Comparison of ENCODE assay signal across 8 cellular contexts in genomic region chr11:64268028-64268686, GRCh38. TPM values are rescaled to one million over a fixed set of nuclear protein-coding genes. Genes with fewer than 3 reads are reported as not detected.
DNase-seq lines count a peak whose midpoint lies in the region; ATAC-seq, FAIRE-seq and TF ChIP-seq lines count a peak whose summit lies in the region.

No MANE protein-coding gene starts in this region.

- H3K27me3 ChIP-seq in liver (ENCODE audit: control insufficient read depth in 4 of 4, insufficient read depth in 4 of 4, low read length in 3 of 4) (no peaks in the 10 kb centered on the region), tibial artery (no peaks in the 10 kb centered on the region)

- no peak for DNase-seq in activated T-cell treated with anti-CD3 and anti-CD28 coated beads, Interleukin-2, amount 50 U/mL, for 4 hours
- DNase-seq in activated T-cell treated with anti-CD3 and anti-CD28 coated beads for 4 hours (no peak), tibial artery (peak in 1 of 2 donors; percentile 82), RCC 7860 (ENCODE audit: low spot score) (no peak), NCI-H1105 (lab: John Stamatoyannopoulos, UW) (no peak), globus pallidus (ENCODE audit: low spot score) (no peak)
- DNase-seq in activated naive CD8-positive, alpha-beta T cell treated with anti-CD3 and anti-CD28 coated beads, Interleukin-2, amount 10 ng/mL, durations not matched to agents 7 days and 5 days = no peak

- H3K36me3 Mint-ChIP-seq in activated T-cell treated with anti-CD3 and anti-CD28 coated beads, Interleukin-2, amount 50 U/mL, for 4 hours (ENCODE audit: insufficient read depth) = no peaks in the 10 kb centered on the region
- peaks cover 6% of the 10 kb centered on the region for H3K36me3 Mint-ChIP-seq in activated naive CD8-positive, alpha-beta T cell treated with anti-CD3 and anti-CD28 coated beads, Interleukin-2, amount 10 ng/mL, durations not matched to agents 7 days and 5 days

- H3K36me3 ChIP-seq in liver (ENCODE audit: control insufficient read depth in 4 of 4, insufficient read depth in 3 of 4, low read depth in 1 of 4, low read length in 3 of 4) = peaks cover 0 to 9% (median 2%) of the 10 kb centered on the region in 4 donors
- peaks cover 17 to 42% (median 34%) of the 10 kb centered on the region in 3 donors for H3K36me3 ChIP-seq in tibial artery

- TF ChIP-seq CTCF in liver (IDR thresholded peaks at IDR 0.05; ENCODE audit: low read depth, low read length, missing input control) = no peak
- no peak for TF ChIP-seq CTCF in tibial artery (IDR thresholded peaks at IDR 0.05)

- H3K4me1 ChIP-seq in liver (ENCODE audit: control insufficient read depth in 4 of 4, insufficient read depth in 4 of 4, low read length in 3 of 4) (peaks cover 9 to 33% (median 27%) of the 10 kb centered on the region in 4 donors), tibial artery (peaks cover 6 to 35% (median 22%) of the 10 kb centered on the region in 4 donors)

- POLR2A ChIA-PET in activated naive CD8-positive, alpha-beta T cell treated with anti-CD3 and anti-CD28 coated beads, Interleukin-2, amount 10 ng/mL, durations not matched to agents 7 days and 5 days (lab: Charles Lee) = interaction anchor here (1.0 to 6.0 kb wide), 13 partner anchors 11 to 87 kb away, joined by 3 to 94 read pairs (median 21); partner anchors contain the start of genes BAD, ESRRA, FERMT3 and FKBP2

- peak overlapping the region; percentile 96 for H3K27ac Mint-ChIP-seq in activated naive CD8-positive, alpha-beta T cell treated with anti-CD3 and anti-CD28 coated beads, Interleukin-2, amount 10 ng/mL, durations not matched to agents 7 days and 5 days

- FAIRE-seq in RCC 7860 (lab: Jason Lieb, UNC) = no peak

- no peaks in the 10 kb centered on the region for H3K27me3 Mint-ChIP-seq in activated T-cell treated with anti-CD3 and anti-CD28 coated beads, Interleukin-2, amount 50 U/mL, for 4 hours (ENCODE audit: low read depth)
- no peaks in the 10 kb centered on the region for H3K27me3 Mint-ChIP-seq in activated naive CD8-positive, alpha-beta T cell treated with anti-CD3 and anti-CD28 coated beads, Interleukin-2, amount 10 ng/mL, durations not matched to agents 7 days and 5 days

- H3K9me3 Mint-ChIP-seq in activated T-cell treated with anti-CD3 and anti-CD28 coated beads, Interleukin-2, amount 50 U/mL, for 4 hours = no peaks in the 10 kb centered on the region
- no peaks in the 10 kb centered on the region for H3K9me3 Mint-ChIP-seq in activated naive CD8-positive, alpha-beta T cell treated with anti-CD3 and anti-CD28 coated beads, Interleukin-2, amount 10 ng/mL, durations not matched to agents 7 days and 5 days

- peaks cover 14% of the 10 kb centered on the region for H3K4me1 Mint-ChIP-seq in activated T-cell treated with anti-CD3 and anti-CD28 coated beads, Interleukin-2, amount 50 U/mL, for 4 hours (ENCODE audit: low read depth)
- H3K4me1 Mint-ChIP-seq in activated naive CD8-positive, alpha-beta T cell treated with anti-CD3 and anti-CD28 coated beads, Interleukin-2, amount 10 ng/mL, durations not matched to agents 7 days and 5 days = peaks cover 23% of the 10 kb centered on the region

- H3K27ac ChIP-seq in liver (ENCODE audit: low read depth in 1 of 2, low read length in 2 of 2) (peak overlapping the region; percentile 98), tibial artery (peak overlapping the region; percentile 84 to 96)

- ATAC-seq in activated T-cell treated with anti-CD3 and anti-CD28 coated beads, Interleukin-2, amount 50 U/mL, for 4 hours = no peak
- ATAC-seq in activated naive CD8-positive, alpha-beta T cell treated with anti-CD3 and anti-CD28 coated beads, Interleukin-2, amount 10 ng/mL, durations not matched to agents 7 days and 5 days (ENCODE audit: low read depth) = no peak

- H3K4me3 ChIP-seq in liver (ENCODE audit: low read depth in 1 of 3, low read length in 3 of 3) (no peak overlapping the region), tibial artery (peak overlapping the region; percentile 60 to 77)

- H3K9ac ChIP-seq in liver (ENCODE audit: low read depth in 1 of 2, low read length in 2 of 2) = peak overlapping the region in 1 of 2 donors; percentile 19

- WGBS in liver = 55% methylated on average over 18 of the region's 18 CpGs

- H3K4me3 Mint-ChIP-seq in activated T-cell treated with anti-CD3 and anti-CD28 coated beads, Interleukin-2, amount 50 U/mL, for 4 hours = peak overlapping the region; percentile 93
- peak overlapping the region; percentile 96 for H3K4me3 Mint-ChIP-seq in activated naive CD8-positive, alpha-beta T cell treated with anti-CD3 and anti-CD28 coated beads, Interleukin-2, amount 10 ng/mL, durations not matched to agents 7 days and 5 days

- intact Hi-C loops in tibial artery (cut with DNase I; ENCODE audit: low total_unique reads) = loop anchor here (5.0 kb wide), 1 partner anchor 61 kb away; the partner anchor contains the start of gene FERMT3

- H3K9me3 ChIP-seq in liver (ENCODE audit: control insufficient read depth in 4 of 4, low read length in 3 of 4) (no peaks in the 10 kb centered on the region), tibial artery (no peaks in the 10 kb centered on the region)

- no peak for TF ChIP-seq RAD21 in liver (IDR thresholded peaks at IDR 0.05)

TF ChIP-seq in liver, 16 proteins besides CTCF, POLR2A, EP300 and RAD21:
- TF ChIP-seq NR2F2 (IDR thresholded peaks at IDR 0.05) (peak; percentile 27), TAF1 (conservative IDR thresholded peaks at IDR 0.05) (no peak), FOXA2 (IDR thresholded peaks at IDR 0.05) (no peak), FOXA1 (IDR thresholded peaks at IDR 0.05) (no peak), RXRA (IDR thresholded peaks at IDR 0.05) (peak in 1 of 2 donors; percentile 26), SP1 (IDR thresholded peaks at IDR 0.05) (peak; percentile 17)

RNA-seq across cellular contexts. Expression of gene BAD, which starts 16.3 kb away (rescaled TPM):
- total RNA-seq in activated T-cell treated with anti-CD3 and anti-CD28 coated beads, Interleukin-2, amount 50 U/mL, for 4 hours = 10 to 100 TPM; 27.6 to 38.8 (median 36.6) TPM
- total RNA-seq in activated naive CD8-positive, alpha-beta T cell treated with anti-CD3 and anti-CD28 coated beads, Interleukin-2, amount 10 ng/mL, durations not matched to agents 7 days and 5 days = 10 to 100 TPM; 32.9 to 35.8 TPM
- 10 to 100 TPM; 16.0 to 21.1 TPM for total RNA-seq in liver
- 10 to 100 TPM; 39.3 to 39.5 TPM for polyA plus RNA-seq in liver

RNA-seq across cellular contexts. Expression of gene PLCB3, which starts 16.8 kb away (rescaled TPM):
- 1 to 10 TPM; 6.2 to 8.2 (median 6.4) TPM for total RNA-seq in activated T-cell treated with anti-CD3 and anti-CD28 coated beads, Interleukin-2, amount 50 U/mL, for 4 hours
- 10 to 100 TPM; 18.6 to 18.9 TPM for total RNA-seq in activated naive CD8-positive, alpha-beta T cell treated with anti-CD3 and anti-CD28 coated beads, Interleukin-2, amount 10 ng/mL, durations not matched to agents 7 days and 5 days
- total RNA-seq in liver = 1 to 10 TPM; 7.7 to 8.5 TPM
- 1 to 10 TPM in 1 of 2 donors, under 1 TPM in 1; 0.79 to 3.1 TPM for polyA plus RNA-seq in liver

RNA-seq across cellular contexts. Expression of gene GPR137, which starts 17.5 kb away (rescaled TPM):
- total RNA-seq in activated T-cell treated with anti-CD3 and anti-CD28 coated beads, Interleukin-2, amount 50 U/mL, for 4 hours = 10 to 100 TPM; 43.1 to 46.2 (median 43.9) TPM
- total RNA-seq in activated naive CD8-positive, alpha-beta T cell treated with anti-CD3 and anti-CD28 coated beads, Interleukin-2, amount 10 ng/mL, durations not matched to agents 7 days and 5 days = 10 to 100 TPM; 31.3 to 32.7 TPM
- 10 to 100 TPM in 1 of 2 donors, 1 to 10 TPM in 1; 6.9 to 11.0 TPM for total RNA-seq in liver
- 10 to 100 TPM in 1 of 2 donors, 1 to 10 TPM in 1; 6.7 to 22.2 TPM for polyA plus RNA-seq in liver

RNA-seq across cellular contexts. Expression of gene PPP1R14B, which starts 21.4 kb away (rescaled TPM):
- total RNA-seq in activated T-cell treated with anti-CD3 and anti-CD28 coated beads, Interleukin-2, amount 50 U/mL, for 4 hours = 100 to 1,000 TPM; 417 to 505 (median 438) TPM
- 100 to 1,000 TPM; 122 to 124 TPM for total RNA-seq in activated naive CD8-positive, alpha-beta T cell treated with anti-CD3 and anti-CD28 coated beads, Interleukin-2, amount 10 ng/mL, durations not matched to agents 7 days and 5 days
- total RNA-seq in liver = 10 to 100 TPM; 34.9 to 41.7 TPM
- polyA plus RNA-seq in liver = 10 to 100 TPM; 24.2 to 57.6 TPM

RNA-seq across cellular contexts. Expression of gene KCNK4, which starts 22.9 kb away (rescaled TPM):
- not detected for total RNA-seq in activated T-cell treated with anti-CD3 and anti-CD28 coated beads, Interleukin-2, amount 50 U/mL, for 4 hours
- total RNA-seq in activated naive CD8-positive, alpha-beta T cell treated with anti-CD3 and anti-CD28 coated beads, Interleukin-2, amount 10 ng/mL, durations not matched to agents 7 days and 5 days = not detected
- total RNA-seq in liver = not detected
- not detected for polyA plus RNA-seq in liver

Comparison
In these comparisons a context has a peak if more than half of its experiments do, and no peak if none do; other contexts are left out.
1. H3K4me3 ChIP-seq: peak in tibial artery (2 of 2); none in liver (0 of 3).